8 cellular contexts compared by ENCODE assay signal in genomic region chr5:154444559-154445421, GRCh38. TPM values are rescaled to one million over a fixed set of nuclear protein-coding genes. Genes with fewer than 3 reads are reported as not detected.
DNase-seq lines count a peak whose midpoint lies in the region; ATAC-seq and TF ChIP-seq lines count a peak whose summit lies in the region.

No MANE protein-coding gene starts in this region.

- TF ChIP-seq CTCF in PC-3 (conservative IDR thresholded peaks at IDR 0.05; ENCODE audit: low read depth, low read length) (no peak), astrocyte of the spinal cord (IDR thresholded peaks at IDR 0.05; ENCODE audit: low read depth, low read length) (no peak)

- H2AFZ ChIP-seq in PC-3 (ENCODE audit: low read length), result peak overlapping the region; percentile 99

- H3K9me3 ChIP-seq in BLaER1 treated with 17β-estradiol and CSF1 and Interleukin-3, amounts not matched to agents 10 nM and 100 nM (replicated peaks in 1 of 11), result no peaks in the 10 kb centered on the region
- no peaks in the 10 kb centered on the region for H3K9me3 ChIP-seq in PC-3 (ENCODE audit: low read length)

- BruUV-seq in PC-3 (replicated peaks; lab: Mats Ljungman, UMichigan), result no TSS peak

- H3K4me1 Mint-ChIP-seq in immature natural killer cell, result peaks cover 50 to 68% of the 10 kb centered on the region in 2 donors

- peaks cover 38% of the 10 kb centered on the region for H3K79me2 ChIP-seq in PC-3 (ENCODE audit: low read length)

- no peaks in the 10 kb centered on the region for H3K9me2 ChIP-seq in PC-3 (replicated peaks; ENCODE audit: low read length)

- peak overlapping the region; percentile 95 to 99 (median 98) for H3K4me3 ChIP-seq in BLaER1 treated with 17β-estradiol and CSF1 and Interleukin-3, amounts not matched to agents 10 nM and 100 nM
- peak overlapping the region; percentile 97 for H3K4me3 ChIP-seq in PC-3 (ENCODE audit: low read length)
- H3K4me3 ChIP-seq in astrocyte of the spinal cord (ENCODE audit: low read depth, low read length), result peak overlapping the region; percentile 86

- peaks cover 4 to 14% (median 6%) of the 10 kb centered on the region in 3 donors for H3K27me3 Mint-ChIP-seq in immature natural killer cell (ENCODE audit: low read depth in 3 of 3)

- CTCF ChIA-PET in PC-3 (lab: Charles Lee), result no interaction called here

- H3K4me3 Mint-ChIP-seq in immature natural killer cell, result peak overlapping the region; percentile 94 to 100 (median 99)

- no peaks in the 10 kb centered on the region for H3F3A ChIP-seq in PC-3 (ENCODE audit: low read length, unreplicated experiment)

- ATAC-seq in GM19452 (IDR thresholded peaks at IDR 0.05; ENCODE audit: unreplicated experiment) (peak; percentile 14), PC-3 (peak; percentile 26)

- intact Hi-C loops in PC-3 (cut with micrococcal nuclease), result no loop called here

- H3K36me3 ChIP-seq in BLaER1 treated with 17β-estradiol and CSF1 and Interleukin-3, amounts not matched to agents 10 nM and 100 nM, result peaks cover 33 to 43% (median 37%) of the 10 kb centered on the region in 11 experiments
- no peaks in the 10 kb centered on the region for H3K36me3 ChIP-seq in PC-3 (ENCODE audit: low read depth, low read length)

- peak; percentile 6 for DNase-seq in PC-3
- DNase-seq in astrocyte of the spinal cord (ENCODE audit: low read depth, low spot score), result no peak
- peak in 2 of 3 donors; percentile 1 to 6 for DNase-seq in immature natural killer cell
- DNase-seq in stimulated activated CD4-positive, alpha-beta T cell treated with anti-CD3 and anti-CD28 coated beads, Interleukin-4, amount 100 ng/mL, for 24 hours, result peak; percentile 8
- no peak for DNase-seq in NCI-H226
- DNase-seq in SKM-1 (lab: John Stamatoyannopoulos, UW; ENCODE audit: unreplicated experiment), result no peak

- no peaks in the 10 kb centered on the region for H3K9me3 Mint-ChIP-seq in immature natural killer cell

- H3K27ac Mint-ChIP-seq in immature natural killer cell, result peak overlapping the region; percentile 91 to 98 (median 96)

- POLR2A ChIA-PET in PC-3 (lab: Charles Lee; ENCODE audit: unreplicated experiment), result no interaction called here

- in situ Hi-C loops in astrocyte of the spinal cord (cut with HindIII; ENCODE audit: low sequenced_read_pairs), result no loop called here

- H3K27ac ChIP-seq in BLaER1 treated with 17β-estradiol and CSF1 and Interleukin-3, amounts not matched to agents 10 nM and 100 nM, result peak overlapping the region; percentile 43 to 87 (median 84)
- H3K27ac ChIP-seq in PC-3 (ENCODE audit: low read length), result no peak overlapping the region

- H4K20me1 ChIP-seq in BLaER1 treated with 17β-estradiol and CSF1 and Interleukin-3, amounts not matched to agents 10 nM and 100 nM, result peaks cover 32 to 38% (median 38%) of the 10 kb centered on the region in 11 experiments; a peak in 20 of 22 replicates
- H4K20me1 ChIP-seq in PC-3 (ENCODE audit: low read length), result peaks cover 6% of the 10 kb centered on the region; the same call in 1 of the 2 replicates

- H3K36me3 Mint-ChIP-seq in immature natural killer cell, result peaks cover 5 to 24% (median 21%) of the 10 kb centered on the region in 3 donors

- peaks cover 34 to 45% (median 40%) of the 10 kb centered on the region in 10 experiments for H3K4me1 ChIP-seq in BLaER1 treated with 17β-estradiol and CSF1 and Interleukin-3, amounts not matched to agents 10 nM and 100 nM
- peaks cover 14% of the 10 kb centered on the region; the same call in 1 of the 2 replicates for H3K4me1 ChIP-seq in PC-3 (ENCODE audit: insufficient read depth, low read length)

- peak overlapping the region; percentile 91 to 99 (median 97) for H3K4me2 ChIP-seq in BLaER1 treated with 17β-estradiol and CSF1 and Interleukin-3, amounts not matched to agents 10 nM and 100 nM
- peak overlapping the region; percentile 98 for H3K4me2 ChIP-seq in PC-3 (ENCODE audit: low read length)

- H3K27me3 ChIP-seq in BLaER1 treated with 17β-estradiol and CSF1 and Interleukin-3, amounts not matched to agents 10 nM and 100 nM, result no peaks in the 10 kb centered on the region
- H3K27me3 ChIP-seq in PC-3 (ENCODE audit: low read length), result no peaks in the 10 kb centered on the region

- H3K9ac ChIP-seq in BLaER1 treated with 17β-estradiol and CSF1 and Interleukin-3, amounts not matched to agents 10 nM and 100 nM, result peak overlapping the region; percentile 83 to 94 (median 91)
- H3K9ac ChIP-seq in PC-3 (ENCODE audit: low read length), result peak overlapping the region; percentile 74

RNA-seq across cellular contexts. Expression of gene SAP30L, which starts 1.0 kb away (rescaled TPM):
- total RNA-seq in PC-3 (2014; rRNA removed), result 17.2 and 36.0 TPM in 2 replicates
- 10 to 100 TPM; 20.6 to 45.3 (median 27.1) TPM for polyA plus RNA-seq in immature natural killer cell

RNA-seq across cellular contexts. Expression of gene HAND1, which starts 33.2 kb away (rescaled TPM):
- total RNA-seq in PC-3 (2014; rRNA removed), result not detected in 2 replicates
- polyA plus RNA-seq in immature natural killer cell, result not detected

Comparison
In these comparisons a context has a peak if more than half of its experiments do, and no peak if none do; other contexts are left out.
1. DNase-seq: peak in PC-3 (single experiment), immature natural killer cell (2 of 3) and stimulated activated CD4-positive, alpha-beta T cell treated with anti-CD3 and anti-CD28 coated beads, Interleukin-4, amount 100 ng/mL, for 24 hours (single experiment); none in astrocyte of the spinal cord (single experiment), NCI-H226 (single experiment) and SKM-1 (single experiment).
2. Peak in every context shown above with its lines, with median percentiles within 50 percentile points of each other: H3K4me3 ChIP-seq.